Comparison of ENCODE assay signal across 22 cellular contexts in the genomic region with DNA sequence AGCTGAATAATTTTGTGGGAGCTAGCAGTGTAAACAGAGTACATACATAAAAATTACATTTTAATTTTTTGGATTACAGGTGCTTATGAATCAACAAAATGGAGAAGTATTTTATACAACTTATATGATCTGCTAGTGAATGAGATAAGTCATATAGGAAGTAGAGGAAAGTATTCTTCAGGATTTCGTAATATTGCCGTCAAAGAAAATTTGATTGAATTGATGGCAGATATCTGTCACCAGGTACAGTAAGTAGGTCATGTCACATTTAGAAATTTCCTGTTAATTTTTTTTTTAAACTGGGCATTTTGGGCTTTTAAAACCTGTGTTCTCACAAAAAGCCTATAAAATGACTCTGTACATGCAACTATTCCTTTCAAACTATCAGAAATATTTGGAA. TPM values are rescaled to one million over a fixed set of nuclear protein-coding genes. Genes with fewer than 3 reads are reported as not detected.
DNase-seq lines count a peak whose midpoint lies in the region; ATAC-seq, FAIRE-seq and TF ChIP-seq lines count a peak whose summit lies in the region.
"Had no signal": no experiment of that assay in that cellular context is flagged by ENCODE, and none has a peak within 500 bp of the region (broad histone marks: within the 10 kb centered on the region; RNA-seq: fewer than 3 reads in every experiment).

No MANE protein-coding gene starts in this region.

- CTCF ChIA-PET in CD8-positive, alpha-beta memory T cell (lab: Charles Lee): interaction anchor here (1.8 kb wide), 1 partner anchor 43 kb away, joined by 3 read pairs; no protein-coding TSS in a partner anchor
- CTCF ChIA-PET in K562 (lab: Yijun Ruan, JAX; ENCODE audit: low intra/inter-chr PET ratio): no interaction called here

- no peak for ATAC-seq in K562
- no peak for ATAC-seq in natural killer cell treated with Interleukin-12 subunit alpha and Interleukin-12 subunit beta and Interleukin-15 and Interleukin-18, amount 100 ng/mL, for 72 hours
- ATAC-seq: GM12878 had no signal

- H3K4me3 Mint-ChIP-seq in activated T-cell treated with anti-CD3 and anti-CD28 coated beads, Interleukin-2, amount 50 U/mL, for 24 hours: no peak overlapping the region
- peak overlapping the region in 2 of 7 donors; percentile 15 to 37 for H3K4me3 Mint-ChIP-seq in CD8-positive, alpha-beta memory T cell
- no peak overlapping the region for H3K4me3 Mint-ChIP-seq in natural killer cell treated with Interleukin-12 subunit alpha and Interleukin-12 subunit beta and Interleukin-15 and Interleukin-18, amount 100 ng/mL, for 72 hours
- H3K4me3 Mint-ChIP-seq: B cell had no signal

- H3K9ac ChIP-seq in K562 (ENCODE audit: insufficient read depth in 1 of 2, low read depth in 2 of 2, low read length in 2 of 2) (no peak overlapping the region), GM23248 (no peak overlapping the region)

- no peak overlapping the region for H3K4me3 ChIP-seq in CD8-positive, alpha-beta memory T cell (ENCODE audit: low read length)
- H3K4me3 ChIP-seq in K562 (no peak overlapping the region), GM23248 (no peak overlapping the region)
- H3K4me3 ChIP-seq: GM12878 had no signal

- no peaks in the 10 kb centered on the region for H3K27me3 ChIP-seq in CD8-positive, alpha-beta memory T cell (ENCODE audit: insufficient read depth, low read length, poor library complexity, severe bottlenecking)
- H3K27me3 ChIP-seq in K562 (ENCODE audit: control insufficient read depth in 2 of 2, insufficient read depth in 2 of 2, low read length in 2 of 2): no peaks in the 10 kb centered on the region
- H3K27me3 ChIP-seq in GM23248 (replicated peaks; ENCODE audit: insufficient read depth): no peaks in the 10 kb centered on the region

- H3K79me2 ChIP-seq in K562 (ENCODE audit: control insufficient read depth, insufficient read depth, low read length) (no peaks in the 10 kb centered on the region), GM23248 (ENCODE audit: insufficient read depth) (no peaks in the 10 kb centered on the region)

- H3K9me3 ChIP-seq in CD8-positive, alpha-beta memory T cell (ENCODE audit: low read length): no peaks in the 10 kb centered on the region
- H3K9me3 ChIP-seq in K562 (replicated peaks; ENCODE audit: control insufficient read depth, insufficient read depth, low read depth, low read length) (no peaks in the 10 kb centered on the region), GM23248 (ENCODE audit: low read depth) (no peaks in the 10 kb centered on the region)

- H3K4me1 Mint-ChIP-seq in activated T-cell treated with anti-CD3 and anti-CD28 coated beads, Interleukin-2, amount 50 U/mL, for 24 hours (ENCODE audit: low read depth): peaks cover 68% of the 10 kb centered on the region
- H3K4me1 Mint-ChIP-seq in CD8-positive, alpha-beta memory T cell: peaks cover 58 to 79% (median 78%) of the 10 kb centered on the region in 3 donors
- H3K4me1 Mint-ChIP-seq in natural killer cell treated with Interleukin-12 subunit alpha and Interleukin-12 subunit beta and Interleukin-15 and Interleukin-18, amount 100 ng/mL, for 72 hours (ENCODE audit: low read depth in 2 of 2): peaks cover 24 to 29% of the 10 kb centered on the region in 2 donors

- no peaks in the 10 kb centered on the region for H3K27me3 Mint-ChIP-seq in activated T-cell treated with anti-CD3 and anti-CD28 coated beads, Interleukin-2, amount 50 U/mL, for 24 hours
- no peaks in the 10 kb centered on the region for H3K27me3 Mint-ChIP-seq in CD8-positive, alpha-beta memory T cell
- no peaks in the 10 kb centered on the region for H3K27me3 Mint-ChIP-seq in natural killer cell treated with Interleukin-12 subunit alpha and Interleukin-12 subunit beta and Interleukin-15 and Interleukin-18, amount 100 ng/mL, for 72 hours
- H3K27me3 Mint-ChIP-seq: B cell had no signal

- no peaks in the 10 kb centered on the region for H3K9me2 ChIP-seq in GM23248 (ENCODE audit: insufficient read depth)

- no peak for DNase-seq in activated T-cell treated with anti-CD3 and anti-CD28 coated beads, Interleukin-2, amount 50 U/mL, for 24 hours
- DNase-seq in activated T-cell treated with anti-CD3 and anti-CD28 coated beads for 4 hours: no peak
- DNase-seq in CD8-positive, alpha-beta memory T cell: no peak
- DNase-seq in K562 (ENCODE audit: extremely low read depth in 1 of 4, low spot score in 3 of 4): no peak
- no peak for DNase-seq in natural killer cell treated with Interleukin-12 subunit alpha and Interleukin-12 subunit beta and Interleukin-15 and Interleukin-18, amount 100 ng/mL, for 72 hours (ENCODE audit: low spot score)
- DNase-seq in GM23248: no peak
- no peak for DNase-seq in GM19239 (ENCODE audit: insufficient read length, low spot score)
- DNase-seq in NCI-H128 (lab: John Stamatoyannopoulos, UW; ENCODE audit: unreplicated experiment): no peak
- DNase-seq: DMS53; EL; KBM-7; MV-4-11; NCI-H1417; NCI-H187; NCI-H2107; NCI-H510A; NCI-H748 treated with DMSO at 0.1 percent for 48 hours; NK-92 treated with Interleukin-12 subunit alpha and Interleukin-12 subunit beta, amount 100 ng/mL, for 24 hours; SHP77 had no signal

- H3K4me2 ChIP-seq in K562 (ENCODE audit: insufficient read depth, low read length) (no peak overlapping the region), GM23248 (ENCODE audit: unreplicated experiment) (no peak overlapping the region)

- H3K9me1 ChIP-seq in K562 (ENCODE audit: control insufficient read depth, insufficient read depth, low read length): no peaks in the 10 kb centered on the region

- TF ChIP-seq POLR2A in K562 (conservative IDR thresholded peaks at IDR 0.05): no peak

- FAIRE-seq in K562 (lab: Jason Lieb, UNC) (no peak), GM19239 (lab: Jason Lieb, UNC) (no peak)
- FAIRE-seq: GM12878, H1 had no signal

- H3K9me3 Mint-ChIP-seq in activated T-cell treated with anti-CD3 and anti-CD28 coated beads, Interleukin-2, amount 50 U/mL, for 24 hours: no peaks in the 10 kb centered on the region
- H3K9me3 Mint-ChIP-seq in CD8-positive, alpha-beta memory T cell: no peaks in the 10 kb centered on the region
- H3K9me3 Mint-ChIP-seq in natural killer cell treated with Interleukin-12 subunit alpha and Interleukin-12 subunit beta and Interleukin-15 and Interleukin-18, amount 100 ng/mL, for 72 hours: no peaks in the 10 kb centered on the region

- peak overlapping the region; percentile 22 for H3K27ac Mint-ChIP-seq in activated T-cell treated with anti-CD3 and anti-CD28 coated beads, Interleukin-2, amount 50 U/mL, for 24 hours
- H3K27ac Mint-ChIP-seq in CD8-positive, alpha-beta memory T cell: peak overlapping the region; percentile 50 to 95 (median 82)
- peak overlapping the region; percentile 44 to 89 for H3K27ac Mint-ChIP-seq in natural killer cell treated with Interleukin-12 subunit alpha and Interleukin-12 subunit beta and Interleukin-15 and Interleukin-18, amount 100 ng/mL, for 72 hours

- peaks cover 29% of the 10 kb centered on the region for H3K36me3 ChIP-seq in CD8-positive, alpha-beta memory T cell (ENCODE audit: insufficient read depth, low read length)
- peaks cover 29% of the 10 kb centered on the region for H3K36me3 ChIP-seq in K562 (ENCODE audit: control insufficient read depth, insufficient read depth, low read length)
- H3K36me3 ChIP-seq in GM23248 (ENCODE audit: low read depth): peaks cover 30% of the 10 kb centered on the region

- TF ChIP-seq CTCF in K562 (IDR thresholded peaks at IDR 0.05 in 2 of 3, conservative IDR thresholded peaks at IDR 0.05 in 1 of 3; ENCODE audit: insufficient read depth in 2 of 3, low read depth in 1 of 3, low read length in 3 of 3): no peak

- no TSS peak for BruUV-seq in K562 (replicated peaks; lab: Mats Ljungman, UMichigan)

- H3K4me1 ChIP-seq in CD8-positive, alpha-beta memory T cell (ENCODE audit: insufficient read depth, low read length): peaks cover 74% of the 10 kb centered on the region
- no peaks in the 10 kb centered on the region for H3K4me1 ChIP-seq in K562 (replicated peaks in 1 of 2; ENCODE audit: control insufficient read depth in 2 of 2, insufficient read depth in 2 of 2, low read length in 2 of 2)
- H3K4me1 ChIP-seq in GM23248 (ENCODE audit: insufficient read depth): peaks cover under 1% of the 10 kb centered on the region; the same call in 1 of the 2 replicates

- in situ Hi-C loops in K562 (cut with MboI) (no loop called here), GM23248 (cut with MboI) (no loop called here)

- 88% methylated on average over 2 of the region's 2 CpGs for WGBS in K562 (ENCODE audit: insufficient coverage, low coverage, missing lambda C conversion rate)
- 83 to 86% methylated on average over 2 of the region's 2 CpGs for WGBS in GM23248 (ENCODE audit: low coverage in 1 of 2, low lambda C conversion rate in 2 of 2, missing lambda C conversion rate in 2 of 2), 2 experiments

- H3K36me3 Mint-ChIP-seq in activated T-cell treated with anti-CD3 and anti-CD28 coated beads, Interleukin-2, amount 50 U/mL, for 24 hours (ENCODE audit: low read depth): peaks cover 65% of the 10 kb centered on the region
- H3K36me3 Mint-ChIP-seq in CD8-positive, alpha-beta memory T cell: peaks cover 27 to 74% (median 36%) of the 10 kb centered on the region in 3 donors
- H3K36me3 Mint-ChIP-seq in natural killer cell treated with Interleukin-12 subunit alpha and Interleukin-12 subunit beta and Interleukin-15 and Interleukin-18, amount 100 ng/mL, for 72 hours: peaks cover 19% of the 10 kb centered on the region

- no peak for TF ChIP-seq RAD21 in K562 (CRISPR knock-in tag; conservative IDR thresholded peaks at IDR 0.05 in 1 of 2, IDR thresholded peaks at IDR 0.05 in 1 of 2)

- no peaks in the 10 kb centered on the region for H3F3A ChIP-seq in GM23248 (ENCODE audit: insufficient read depth)

- no peak for TF ChIP-seq EP300 in K562 (IDR thresholded peaks at IDR 0.05; ENCODE audit: low read length)

- no peak overlapping the region for H3K27ac ChIP-seq in CD8-positive, alpha-beta memory T cell (ENCODE audit: low read depth, low read length)
- no peak overlapping the region for H3K27ac ChIP-seq in K562 (ENCODE audit: extremely low read depth, low read depth, low read length)
- H3K27ac ChIP-seq in GM23248: no peak overlapping the region

- POLR2A ChIA-PET in CD8-positive, alpha-beta memory T cell (lab: Charles Lee): interaction anchor here (1.0 to 2.3 kb wide), 3 partner anchors 10 to 25 kb away, joined by 4 to 14 read pairs (median 5); partner anchors contain the start of gene NPAT
- POLR2A ChIA-PET in K562 (lab: Yijun Ruan, JAX): no interaction called here

- intact Hi-C loops in K562 (cut with micrococcal nuclease): no loop called here

- H2AFZ ChIP-seq in K562 (ENCODE audit: low read depth, low read length): no peak overlapping the region
- H2AFZ ChIP-seq in GM23248: no peak overlapping the region

- H4K20me1 ChIP-seq in K562 (replicated peaks; ENCODE audit: control insufficient read depth, insufficient read depth, low read length) (no peaks in the 10 kb centered on the region), GM23248 (ENCODE audit: insufficient read depth) (no peaks in the 10 kb centered on the region)

RNA-seq across cellular contexts. Expression of gene ATM, which starts 24.0 kb away (rescaled TPM):
- total RNA-seq in CD8-positive, alpha-beta memory T cell: 10 to 100 TPM; 76.0 to 77.1 TPM
- 87.1 TPM for polyA plus RNA-seq in CD8-positive, alpha-beta memory T cell
- 94.8 and 383 TPM in 2 replicates for total RNA-seq in K562 (2011; cell fraction: chromatin; rRNA removed; ENCODE audit: low replicate concordance)
- 55.4 and 62.4 TPM in 2 replicates for total RNA-seq in K562 (2011; cell fraction: nucleolus; rRNA removed)
- total RNA-seq in K562 (2011; cell fraction: nucleoplasm; rRNA removed): 146 and 241 TPM in 2 replicates
- total RNA-seq in K562 (2014; rRNA removed): 22.6 and 34.8 TPM in 2 replicates
- total RNA-seq in K562 (2014; rRNA removed; fragmentation: Illumina TruSeq; extraction: Trizol): 44.0 and 45.4 TPM in 2 replicates
- total RNA-seq in K562 (2015; rRNA removed; fragmentation: Illumina TruSeq; extraction: Trizol): 41.4 and 43.0 TPM in 2 replicates
- total RNA-seq in K562 (2021): 26.2 and 26.9 TPM in 2 replicates
- 42.4 and 46.8 TPM in 2 replicates for polyA plus RNA-seq in K562 (2011; rRNA removed)
- polyA plus RNA-seq in K562 (2011; cell fraction: cytosol; rRNA removed): 6.2 and 19.0 TPM in 2 replicates
- 58.4 and 79.4 TPM in 2 replicates for polyA plus RNA-seq in K562 (2011; cell fraction: nucleus; rRNA removed)
- 11.2 and 15.4 TPM in 2 replicates for polyA plus RNA-seq in K562 (2012)
- polyA plus RNA-seq in K562 (2014; fragmentation: Illumina TruSeq; extraction: Trizol): 16.8 and 23.0 TPM in 2 replicates
- 1 to 10 TPM; 8.3 to 9.0 TPM for polyA plus RNA-seq in K562 (2014; fragmentation: Nextera tagmentation; extraction: Ambion mirVana)
- polyA plus RNA-seq in K562 (2014; rRNA removed): 24.3 and 24.7 TPM in 2 replicates
- 125 and 138 TPM in 2 replicates for polyA minus RNA-seq in K562 (2011; rRNA and poly(A)+ RNA removed)
- polyA minus RNA-seq in K562 (2011; cell fraction: cytosol; rRNA and poly(A)+ RNA removed): 19.8 and 31.4 TPM in 2 replicates
- 130 and 239 TPM in 2 replicates for polyA minus RNA-seq in K562 (2011; cell fraction: nucleus; rRNA and poly(A)+ RNA removed)
- 100 to 1,000 TPM in 1 of 2 donors, 10 to 100 TPM in 1; 86.4 to 107 TPM for total RNA-seq in natural killer cell treated with Interleukin-12 subunit alpha and Interleukin-12 subunit beta and Interleukin-15 and Interleukin-18, amount 100 ng/mL, for 72 hours
- total RNA-seq in GM23248 (2014; rRNA removed; shearing (Covaris generic)): 69.2 and 109 TPM in 2 replicates
- polyA plus RNA-seq in GM23248 (2016; fragmentation: Nextera tagmentation; extraction: Ambion mirVana): 11.2 and 16.5 TPM in 2 replicates

RNA-seq across cellular contexts. Expression of gene NPAT, which starts 24.4 kb away (rescaled TPM):
- 10 to 100 TPM; 38.9 to 39.7 TPM for total RNA-seq in CD8-positive, alpha-beta memory T cell
- 39.6 TPM for polyA plus RNA-seq in CD8-positive, alpha-beta memory T cell
- 23.8 and 90.2 TPM in 2 replicates for total RNA-seq in K562 (2011; cell fraction: chromatin; rRNA removed; ENCODE audit: low replicate concordance)
- total RNA-seq in K562 (2011; cell fraction: nucleolus; rRNA removed): 13.3 and 24.3 TPM in 2 replicates
- total RNA-seq in K562 (2011; cell fraction: nucleoplasm; rRNA removed): 29.5 and 35.3 TPM in 2 replicates
- total RNA-seq in K562 (2014; rRNA removed): 16.1 and 18.8 TPM in 2 replicates
- 30.0 and 35.1 TPM in 2 replicates for total RNA-seq in K562 (2014; rRNA removed; fragmentation: Illumina TruSeq; extraction: Trizol)
- 27.4 and 27.7 TPM in 2 replicates for total RNA-seq in K562 (2015; rRNA removed; fragmentation: Illumina TruSeq; extraction: Trizol)
- 21.6 and 22.1 TPM in 2 replicates for total RNA-seq in K562 (2021)
- polyA plus RNA-seq in K562 (2011; rRNA removed): 21.1 and 24.4 TPM in 2 replicates
- 5.4 and 8.4 TPM in 2 replicates for polyA plus RNA-seq in K562 (2011; cell fraction: cytosol; rRNA removed)
- polyA plus RNA-seq in K562 (2011; cell fraction: nucleus; rRNA removed): 25.9 and 29.4 TPM in 2 replicates
- polyA plus RNA-seq in K562 (2012): 8.5 and 11.3 TPM in 2 replicates
- polyA plus RNA-seq in K562 (2014; fragmentation: Illumina TruSeq; extraction: Trizol): 19.2 and 22.8 TPM in 2 replicates
- 10 to 100 TPM in 1 of 2 experiments, 1 to 10 TPM in 1; 8.8 to 11.1 TPM for polyA plus RNA-seq in K562 (2014; fragmentation: Nextera tagmentation; extraction: Ambion mirVana)
- polyA plus RNA-seq in K562 (2014; rRNA removed): 15.9 and 17.3 TPM in 2 replicates
- 56.2 and 59.9 TPM in 2 replicates for polyA minus RNA-seq in K562 (2011; rRNA and poly(A)+ RNA removed)
- polyA minus RNA-seq in K562 (2011; cell fraction: cytosol; rRNA and poly(A)+ RNA removed): 14.9 and 19.6 TPM in 2 replicates
- 22.9 and 42.9 TPM in 2 replicates for polyA minus RNA-seq in K562 (2011; cell fraction: nucleus; rRNA and poly(A)+ RNA removed)
- total RNA-seq in natural killer cell treated with Interleukin-12 subunit alpha and Interleukin-12 subunit beta and Interleukin-15 and Interleukin-18, amount 100 ng/mL, for 72 hours: 10 to 100 TPM; 31.1 to 35.8 TPM
- 9.6 and 11.1 TPM in 2 replicates for total RNA-seq in GM23248 (2014; rRNA removed; shearing (Covaris generic))
- polyA plus RNA-seq in GM23248 (2016; fragmentation: Nextera tagmentation; extraction: Ambion mirVana): 6.8 and 8.5 TPM in 2 replicates

Comparison
In these comparisons a context has a peak if more than half of its experiments do, and no peak if none do; other contexts are left out.
1. H3K27ac Mint-ChIP-seq: peak in every context shown above with its lines; median percentile 82 in CD8-positive, alpha-beta memory T cell; 66 in natural killer cell treated with Interleukin-12 subunit alpha and Interleukin-12 subunit beta and Interleukin-15 and Interleukin-18, amount 100 ng/mL, for 72 hours; 22 in activated T-cell treated with anti-CD3 and anti-CD28 coated beads, Interleukin-2, amount 50 U/mL, for 24 hours.